Comparison of ENCODE assay signal across 2 cellular contexts in genomic region chr6:157520986-157521664, GRCh38.
TF ChIP-seq lines count a peak whose summit lies in the region.

No MANE protein-coding gene starts in this region.

TF ChIP-seq in liver, 16 proteins besides CTCF, POLR2A, EP300 and RAD21 (continued from another document):
- TF ChIP-seq REST (IDR thresholded peaks at IDR 0.05) (no peak), HNF4A (conservative IDR thresholded peaks at IDR 0.05) (no peak), YY1 (IDR thresholded peaks at IDR 0.05) (no peak), ZBTB33 (IDR thresholded peaks at IDR 0.05) (no peak), FOXA1 (IDR thresholded peaks at IDR 0.05) (no peak), FOXA2 (IDR thresholded peaks at IDR 0.05) (no peak), NR2F2 (IDR thresholded peaks at IDR 0.05) (no peak), ATF3 (IDR thresholded peaks at IDR 0.05) (no peak), EGR1 (IDR thresholded peaks at IDR 0.05; ENCODE audit: low read depth in 2 of 2) (no peak), HNF4G (IDR thresholded peaks at IDR 0.05) (no peak)

TF ChIP-seq in HepG2, 621 proteins besides CTCF, POLR2A, EP300 and RAD21 (continued from another document):
- TF ChIP-seq TFAP4 (IDR thresholded peaks at IDR 0.05; ENCODE audit: borderline replicate concordance, low read depth), result no peak
